In genomic region chr3:72054976-72055375, GRCh38 we compare ENCODE assay signal across 1 cellular context.
TF ChIP-seq lines count a peak whose summit lies in the region.

No MANE protein-coding gene starts in this region.

TF ChIP-seq in HepG2, 621 proteins besides CTCF, POLR2A, EP300 and RAD21 (continued from another document):
- TF ChIP-seq ZNF704 (CRISPR knock-in tag; IDR thresholded peaks at IDR 0.05; ENCODE audit: borderline replicate concordance) (no peak), RARA (CRISPR knock-in tag; IDR thresholded peaks at IDR 0.05) (peak; percentile 53; the same call in 1 of the 2 replicates), ZNF10 (CRISPR knock-in tag; IDR thresholded peaks at IDR 0.05; ENCODE audit: borderline replicate concordance, low read depth) (no peak), ZBTB21 (CRISPR knock-in tag; IDR thresholded peaks at IDR 0.05) (peak; percentile 42; the same call in 1 of the 2 replicates), SMC3 (IDR thresholded peaks at IDR 0.05; ENCODE audit: low read length) (0 out of 2 replicates have a peak, but pooled peaks have one; percentile 10), MATR3 (CRISPR knock-in tag; IDR thresholded peaks at IDR 0.05) (no peak), PRDM4 (CRISPR knock-in tag; IDR thresholded peaks at IDR 0.05; ENCODE audit: borderline replicate concordance) (no peak), HNRNPUL1 (IDR thresholded peaks at IDR 0.05; ENCODE audit: low read depth, low read length) (no peak), ZNF644 (CRISPR knock-in tag; IDR thresholded peaks at IDR 0.05; ENCODE audit: low read depth) (peak; percentile 86), NR2F6 (IDR thresholded peaks at IDR 0.05) (no peak), NR2F6 (CRISPR knock-in tag; IDR thresholded peaks at IDR 0.05) (no peak), HNF4A (CRISPR knock-in tag; IDR thresholded peaks at IDR 0.05) (peak; percentile 71), HMG20A (CRISPR knock-in tag; IDR thresholded peaks at IDR 0.05; ENCODE audit: borderline replicate concordance) (peak; percentile 16; the same call in 1 of the 2 replicates), CEBPG (CRISPR knock-in tag; IDR thresholded peaks at IDR 0.05) (peak; percentile 66), ZNF143 (CRISPR knock-in tag; IDR thresholded peaks at IDR 0.05) (no peak), IRF9 (CRISPR knock-in tag; IDR thresholded peaks at IDR 0.05; ENCODE audit: borderline replicate concordance) (no peak), NCOR1 (IDR thresholded peaks at IDR 0.05; ENCODE audit: borderline replicate concordance, low read length) (peak; percentile 35; the same call in 1 of the 2 replicates), GMEB1 (CRISPR knock-in tag; IDR thresholded peaks at IDR 0.05; ENCODE audit: borderline replicate concordance) (no peak), REL (CRISPR knock-in tag; conservative IDR thresholded peaks at IDR 0.05) (no peak), MTA1 (CRISPR knock-in tag; IDR thresholded peaks at IDR 0.05; ENCODE audit: borderline replicate concordance) (no peak), ZNF562 (CRISPR knock-in tag; IDR thresholded peaks at IDR 0.05; ENCODE audit: borderline replicate concordance) (no peak), ARID5B (CRISPR knock-in tag; IDR thresholded peaks at IDR 0.05) (peak; percentile 74), CEBPB (IDR thresholded peaks at IDR 0.05; ENCODE audit: borderline replicate concordance, low read depth, low read length) (peak; percentile 74), ISL2 (CRISPR knock-in tag; IDR thresholded peaks at IDR 0.05) (no peak), RXRB (CRISPR knock-in tag; IDR thresholded peaks at IDR 0.05; ENCODE audit: borderline replicate concordance) (no peak), TAF15 (IDR thresholded peaks at IDR 0.05; ENCODE audit: low read depth, low read length, poor library complexity, severe bottlenecking) (no peak), HNF4G (IDR thresholded peaks at IDR 0.05; ENCODE audit: borderline replicate concordance, low read depth, low read length) (peak; percentile 36; the same call in 1 of the 2 replicates), HNF4G (CRISPR knock-in tag; IDR thresholded peaks at IDR 0.05; ENCODE audit: borderline replicate concordance, low read depth) (no peak), GRHL1 (CRISPR knock-in tag; conservative IDR thresholded peaks at IDR 0.05) (no peak), SPEN (CRISPR knock-in tag; IDR thresholded peaks at IDR 0.05; ENCODE audit: low read depth) (no peak)
- TF ChIP-seq, protein P1, sequence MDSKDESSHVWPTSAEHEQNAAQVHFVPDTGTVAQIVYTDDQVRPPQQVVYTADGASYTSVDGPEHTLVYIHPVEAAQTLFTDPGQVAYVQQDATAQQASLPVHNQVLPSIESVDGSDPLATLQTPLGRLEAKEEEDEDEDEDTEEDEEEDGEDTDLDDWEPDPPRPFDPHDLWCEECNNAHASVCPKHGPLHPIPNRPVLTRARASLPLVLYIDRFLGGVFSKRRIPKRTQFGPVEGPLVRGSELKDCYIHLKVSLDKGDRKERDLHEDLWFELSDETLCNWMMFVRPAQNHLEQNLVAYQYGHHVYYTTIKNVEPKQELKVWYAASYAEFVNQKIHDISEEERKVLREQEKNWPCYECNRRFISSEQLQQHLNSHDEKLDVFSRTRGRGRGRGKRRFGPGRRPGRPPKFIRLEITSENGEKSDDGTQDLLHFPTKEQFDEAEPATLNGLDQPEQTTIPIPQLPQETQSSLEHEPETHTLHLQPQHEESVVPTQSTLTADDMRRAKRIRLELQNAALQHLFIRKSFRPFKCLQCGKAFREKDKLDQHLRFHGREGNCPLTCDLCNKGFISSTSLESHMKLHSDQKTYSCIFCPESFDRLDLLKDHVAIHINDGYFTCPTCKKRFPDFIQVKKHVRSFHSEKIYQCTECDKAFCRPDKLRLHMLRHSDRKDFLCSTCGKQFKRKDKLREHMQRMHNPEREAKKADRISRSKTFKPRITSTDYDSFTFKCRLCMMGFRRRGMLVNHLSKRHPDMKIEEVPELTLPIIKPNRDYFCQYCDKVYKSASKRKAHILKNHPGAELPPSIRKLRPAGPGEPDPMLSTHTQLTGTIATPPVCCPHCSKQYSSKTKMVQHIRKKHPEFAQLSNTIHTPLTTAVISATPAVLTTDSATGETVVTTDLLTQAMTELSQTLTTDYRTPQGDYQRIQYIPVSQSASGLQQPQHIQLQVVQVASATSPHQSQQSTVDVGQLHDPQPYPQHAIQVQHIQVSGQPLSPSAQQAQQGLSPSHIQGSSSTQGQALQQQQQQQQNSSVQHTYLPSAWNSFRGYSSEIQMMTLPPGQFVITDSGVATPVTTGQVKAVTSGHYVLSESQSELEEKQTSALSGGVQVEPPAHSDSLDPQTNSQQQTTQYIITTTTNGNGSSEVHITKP (CRISPR knock-in tag; IDR thresholded peaks at IDR 0.05; ENCODE audit: low read depth): 0 out of 2 replicates have a peak, but pooled peaks have one; percentile 31
- TF ChIP-seq, protein P2, sequence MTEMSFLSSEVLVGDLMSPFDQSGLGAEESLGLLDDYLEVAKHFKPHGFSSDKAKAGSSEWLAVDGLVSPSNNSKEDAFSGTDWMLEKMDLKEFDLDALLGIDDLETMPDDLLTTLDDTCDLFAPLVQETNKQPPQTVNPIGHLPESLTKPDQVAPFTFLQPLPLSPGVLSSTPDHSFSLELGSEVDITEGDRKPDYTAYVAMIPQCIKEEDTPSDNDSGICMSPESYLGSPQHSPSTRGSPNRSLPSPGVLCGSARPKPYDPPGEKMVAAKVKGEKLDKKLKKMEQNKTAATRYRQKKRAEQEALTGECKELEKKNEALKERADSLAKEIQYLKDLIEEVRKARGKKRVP (CRISPR knock-in tag; IDR thresholded peaks at IDR 0.05): peak in 1 of 2 experiments; percentile 74; a peak in 2 of 4 replicates
